In the genomic region with DNA sequence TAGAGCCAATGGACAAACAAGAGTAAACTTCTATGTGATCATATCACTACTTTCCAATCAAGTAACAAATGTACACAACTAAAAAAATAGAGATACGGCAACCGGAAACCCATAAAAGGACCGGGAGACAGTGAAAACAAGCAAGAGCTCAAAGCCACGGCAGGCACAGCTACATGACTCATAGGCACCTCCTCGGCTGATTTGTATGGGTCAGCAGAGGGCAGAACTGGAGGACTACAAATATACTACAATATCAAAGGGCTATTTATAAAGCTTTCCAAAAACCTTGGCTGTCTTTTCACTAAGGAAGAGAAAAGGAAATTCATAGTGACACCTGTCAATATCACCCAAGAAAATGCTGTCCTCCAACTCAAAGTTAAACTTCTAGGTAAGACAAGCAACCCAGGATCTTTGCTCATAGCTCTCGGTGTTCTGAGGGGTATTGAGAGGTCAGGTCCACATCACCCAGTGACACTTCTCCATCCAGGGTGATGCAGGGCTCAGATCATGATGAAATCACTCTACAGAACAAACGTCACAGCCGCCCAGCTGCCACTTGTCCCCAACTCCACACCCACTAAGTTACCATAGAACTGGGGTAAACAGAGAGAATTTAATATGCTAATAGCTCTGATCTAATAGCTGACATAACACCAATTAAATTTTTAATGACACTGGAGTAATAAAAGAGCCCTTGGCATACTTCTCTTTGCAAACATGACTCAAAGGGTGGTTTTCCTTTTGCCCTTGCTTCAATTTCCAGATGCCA, we compare ENCODE assay signal across 8 cellular contexts. TPM values are rescaled to one million over a fixed set of nuclear protein-coding genes. Genes with fewer than 3 reads are reported as not detected.
A peak's percentile ranks its signal among the peaks of the same experiment; 100 is the strongest.
DNase-seq lines count a peak whose midpoint lies in the region; ATAC-seq, FAIRE-seq and TF ChIP-seq lines count a peak whose summit lies in the region.

No MANE protein-coding gene starts in this region.

- H2BK12ac ChIP-seq in mesenchymal stem cell (ENCODE audit: low read length in 2 of 2) = no peak overlapping the region

- H3K27ac ChIP-seq in RWPE1 = 0 out of 2 replicates have a peak overlapping the region, but pooled peaks have one; percentile 30
- peak overlapping the region; percentile 5 for H3K27ac ChIP-seq in effector memory CD4-positive, alpha-beta T cell (ENCODE audit: insufficient read depth, low read length, poor library complexity, severe bottlenecking)
- H3K27ac ChIP-seq in mesenchymal stem cell (ENCODE audit: low read length, poor library complexity, severe bottlenecking) = peak overlapping the region; percentile 51

- H2AK5ac ChIP-seq in mesenchymal stem cell (ENCODE audit: low read length, severe bottlenecking) = no peak overlapping the region

- no peak overlapping the region for H2BK5ac ChIP-seq in mesenchymal stem cell (ENCODE audit: low read depth, low read length, poor library complexity, severe bottlenecking)

- H3K4me2 ChIP-seq in mesenchymal stem cell (ENCODE audit: low read length, poor library complexity, severe bottlenecking) = no peak overlapping the region

- H3K23ac ChIP-seq in mesenchymal stem cell (ENCODE audit: low read length in 2 of 2) = no peak overlapping the region

- CTCF ChIA-PET in RWPE1 (lab: Yijun Ruan, JAX) = interaction anchor here (0.6 to 1.6 kb wide), 5 partner anchors 11 to 90 kb away, joined by 3 to 11 read pairs (median 6); partner anchors contain the start of genes HBEGF and PFDN1

- DNase-seq in A172 (ENCODE audit: low spot score) (peak; percentile 94), GOT3 (lab: John Stamatoyannopoulos, UW) (peak; percentile 22), RWPE1 (ENCODE audit: low spot score) (peak; percentile 97), mesenchymal stem cell (peak; percentile 93), urothelium cell line (ENCODE audit: low spot score) (peak; percentile 84)
- peak in 2 of 3 donors; percentile 16 to 41 for DNase-seq in effector memory CD4-positive, alpha-beta T cell
- no peak for DNase-seq in effector CD8-positive, alpha-beta T cell (lab: John Stamatoyannopoulos, UW)

- H3K14ac ChIP-seq in mesenchymal stem cell (ENCODE audit: low read length in 2 of 2) = no peak overlapping the region

- no peak overlapping the region for H4K8ac ChIP-seq in mesenchymal stem cell (ENCODE audit: low read length)

- H3K4ac ChIP-seq in mesenchymal stem cell (ENCODE audit: low read depth in 1 of 2, low read length in 2 of 2) = no peak overlapping the region

- H3K4me3 ChIP-seq in effector memory CD4-positive, alpha-beta T cell (ENCODE audit: insufficient read depth, low read depth, low read length, poor library complexity, severe bottlenecking) = no peak overlapping the region
- H3K4me3 ChIP-seq in mesenchymal stem cell (ENCODE audit: insufficient read depth in 1 of 2, low read depth in 1 of 2, low read length in 2 of 2) = peak overlapping the region in 1 of 2 experiments; percentile 20

- no peak overlapping the region for H3K18ac ChIP-seq in mesenchymal stem cell (ENCODE audit: low read depth in 1 of 2, low read length in 2 of 2)

- TF ChIP-seq CTCF in RWPE1 (conservative IDR thresholded peaks at IDR 0.05; ENCODE audit: low read depth) = no peak

- no peaks in the 10 kb centered on the region for H3K27me3 ChIP-seq in effector memory CD4-positive, alpha-beta T cell (replicated peaks; ENCODE audit: control insufficient read depth, insufficient read depth, low read length, poor library complexity, severe bottlenecking)
- no peaks in the 10 kb centered on the region for H3K27me3 ChIP-seq in mesenchymal stem cell (ENCODE audit: control insufficient read depth in 1 of 2, insufficient read depth in 1 of 2, low read length in 2 of 2)

- H3K79me1 ChIP-seq in mesenchymal stem cell (replicated peaks; ENCODE audit: low read length, poor library complexity, severe bottlenecking) = peaks cover 16% of the 10 kb centered on the region

- ATAC-seq in HG02852 (IDR thresholded peaks at IDR 0.05; ENCODE audit: unreplicated experiment) = no peak

- H4K91ac ChIP-seq in mesenchymal stem cell (ENCODE audit: low read length) = no peak overlapping the region

- H3K9ac ChIP-seq in mesenchymal stem cell (ENCODE audit: low read length) = peak overlapping the region; percentile 86

- WGBS in mesenchymal stem cell = 9% methylated on average over 5 of the region's 8 CpGs

- no peak overlapping the region for H2AFZ ChIP-seq in mesenchymal stem cell (ENCODE audit: low read depth, low read length)

- H3K9me3 ChIP-seq in effector memory CD4-positive, alpha-beta T cell (ENCODE audit: control insufficient read depth, low read length) = no peaks in the 10 kb centered on the region
- H3K9me3 ChIP-seq in mesenchymal stem cell (ENCODE audit: control insufficient read depth, low read length) = no peaks in the 10 kb centered on the region

- FAIRE-seq in urothelium cell line (lab: Jason Lieb, UNC) = no peak

- H3K4me1 ChIP-seq in effector memory CD4-positive, alpha-beta T cell (ENCODE audit: control insufficient read depth, insufficient read depth, low read length, poor library complexity, severe bottlenecking) = peaks cover 10% of the 10 kb centered on the region
- peaks cover 4% of the 10 kb centered on the region for H3K4me1 ChIP-seq in mesenchymal stem cell (ENCODE audit: control insufficient read depth, insufficient read depth, low read depth, low read length)

- no peaks in the 10 kb centered on the region for H3K36me3 ChIP-seq in effector memory CD4-positive, alpha-beta T cell (ENCODE audit: control insufficient read depth, insufficient read depth, low read length)
- H3K36me3 ChIP-seq in mesenchymal stem cell (ENCODE audit: control insufficient read depth in 1 of 2, insufficient read depth in 2 of 2, low read depth in 1 of 2, low read length in 2 of 2) = peaks cover 0 to 17% of the 10 kb centered on the region in 2 experiments

- no peak overlapping the region for H2BK120ac ChIP-seq in mesenchymal stem cell (ENCODE audit: low read depth, low read length)

- no peak overlapping the region for H2BK15ac ChIP-seq in mesenchymal stem cell (ENCODE audit: low read depth, poor library complexity, severe bottlenecking)

- POLR2A ChIA-PET in RWPE1 (lab: Yijun Ruan, JAX; ENCODE audit: low non-redundant PET) = interaction anchor here (1.1 kb wide), 2 partner anchors 41 to 85 kb away, joined by 4 to 5 read pairs; partner anchors contain the start of genes HBEGF and PFDN1

RNA-seq across cellular contexts. Expression of gene PFDN1, which starts 41.3 kb away (rescaled TPM):
- 201 and 255 TPM in 2 replicates for total RNA-seq in A172 (2014; rRNA removed; shearing (Covaris generic))
- 289 TPM for polyA plus RNA-seq in mesenchymal stem cell (2013, experiment 1 of 2)
- 256 TPM for polyA plus RNA-seq in mesenchymal stem cell (2013, experiment 2 of 2)
